1 cellular context compared by ENCODE assay signal in the genomic region with DNA sequence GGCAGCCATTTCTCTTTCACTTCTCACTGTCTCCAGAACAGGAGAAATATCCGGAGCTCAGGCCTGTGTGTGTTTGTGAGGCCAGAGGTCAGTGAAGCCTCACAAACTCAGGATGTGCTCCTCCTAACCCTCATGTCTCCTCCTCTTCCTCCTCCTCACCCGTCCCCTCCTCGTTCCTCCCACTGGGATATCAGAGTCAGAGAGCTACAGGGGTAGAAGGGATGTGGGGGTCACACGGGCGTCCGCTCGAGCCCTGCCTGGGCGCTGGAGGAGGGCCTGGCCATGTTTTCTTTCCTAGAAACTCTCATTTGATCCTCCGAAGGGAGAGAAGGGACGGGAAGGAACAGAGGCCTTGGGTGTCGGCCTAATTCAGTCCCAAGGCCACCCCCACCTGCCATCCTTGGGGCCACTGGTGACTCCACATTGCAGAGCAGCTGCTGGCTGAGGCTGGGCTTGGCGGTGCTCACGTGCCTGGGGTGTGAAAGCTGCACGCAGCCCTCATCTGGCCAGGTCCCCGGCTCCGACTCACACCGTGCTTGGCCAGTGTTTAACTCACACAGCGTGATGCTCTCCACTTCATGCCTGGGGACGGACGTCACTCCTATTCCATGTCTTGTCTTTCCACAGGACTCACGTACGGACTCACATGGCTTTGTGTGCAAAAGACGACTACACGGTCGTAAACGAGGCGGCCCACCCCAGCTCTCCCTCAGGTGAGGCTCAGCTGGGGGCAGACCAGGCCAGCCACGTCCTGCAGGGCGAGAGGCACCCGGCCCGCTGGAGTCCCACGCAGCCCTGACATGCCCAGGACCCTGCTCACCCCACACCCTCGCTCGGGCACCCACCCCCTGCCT.
TF ChIP-seq lines count a peak whose summit lies in the region.

No MANE protein-coding gene starts in this region.

TF ChIP-seq in HepG2, 621 proteins besides CTCF, POLR2A, EP300 and RAD21 (continued from another document and continues in another):
- TF ChIP-seq, protein P1, sequence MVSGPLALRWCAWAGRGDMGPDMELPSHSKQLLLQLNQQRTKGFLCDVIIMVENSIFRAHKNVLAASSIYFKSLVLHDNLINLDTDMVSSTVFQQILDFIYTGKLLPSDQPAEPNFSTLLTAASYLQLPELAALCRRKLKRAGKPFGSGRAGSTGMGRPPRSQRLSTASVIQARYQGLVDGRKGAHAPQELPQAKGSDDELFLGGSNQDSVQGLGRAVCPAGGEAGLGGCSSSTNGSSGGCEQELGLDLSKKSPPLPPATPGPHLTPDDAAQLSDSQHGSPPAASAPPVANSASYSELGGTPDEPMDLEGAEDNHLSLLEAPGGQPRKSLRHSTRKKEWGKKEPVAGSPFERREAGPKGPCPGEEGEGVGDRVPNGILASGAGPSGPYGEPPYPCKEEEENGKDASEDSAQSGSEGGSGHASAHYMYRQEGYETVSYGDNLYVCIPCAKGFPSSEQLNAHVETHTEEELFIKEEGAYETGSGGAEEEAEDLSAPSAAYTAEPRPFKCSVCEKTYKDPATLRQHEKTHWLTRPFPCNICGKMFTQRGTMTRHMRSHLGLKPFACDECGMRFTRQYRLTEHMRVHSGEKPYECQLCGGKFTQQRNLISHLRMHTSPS (CRISPR knock-in tag; IDR thresholded peaks at IDR 0.05; ENCODE audit: low read depth), result no peak
- TF ChIP-seq GMEB1 (CRISPR knock-in tag; IDR thresholded peaks at IDR 0.05; ENCODE audit: borderline replicate concordance) (no peak), ZNF709 (CRISPR knock-in tag; IDR thresholded peaks at IDR 0.05) (no peak), PAX8 (CRISPR knock-in tag; IDR thresholded peaks at IDR 0.05; ENCODE audit: borderline replicate concordance) (no peak), ZFX (CRISPR knock-in tag; IDR thresholded peaks at IDR 0.05; ENCODE audit: low read depth) (peak; percentile 66), BHLHE40 (IDR thresholded peaks at IDR 0.05; ENCODE audit: low read length) (peak; percentile 90), ELF3 (CRISPR knock-in tag; IDR thresholded peaks at IDR 0.05) (no peak), CREM (IDR thresholded peaks at IDR 0.05) (no peak; the same call in 1 of the 2 replicates), CREM (CRISPR knock-in tag; IDR thresholded peaks at IDR 0.05) (no peak), SOX6 (IDR thresholded peaks at IDR 0.05) (no peak), SOX6 (CRISPR knock-in tag; IDR thresholded peaks at IDR 0.05) (0 out of 2 replicates have a peak, but pooled peaks have one; percentile 18), ZNF616 (CRISPR knock-in tag; IDR thresholded peaks at IDR 0.05; ENCODE audit: low read depth) (peak; percentile 83; the same call in 1 of the 2 replicates), SOX5 (CRISPR knock-in tag; IDR thresholded peaks at IDR 0.05; ENCODE audit: borderline replicate concordance) (no peak), CBFB (CRISPR knock-in tag; IDR thresholded peaks at IDR 0.05) (no peak), SP2 (CRISPR knock-in tag; IDR thresholded peaks at IDR 0.05) (no peak), ZNF678 (CRISPR knock-in tag; IDR thresholded peaks at IDR 0.05) (no peak), PATZ1 (CRISPR knock-in tag; IDR thresholded peaks at IDR 0.05) (peak; percentile 55; the same call in 1 of the 2 replicates), ATF7-NPFF (CRISPR knock-in tag; IDR thresholded peaks at IDR 0.05; ENCODE audit: low read depth) (no peak), ZNF7 (CRISPR knock-in tag; IDR thresholded peaks at IDR 0.05) (no peak), ZFP37 (CRISPR knock-in tag; IDR thresholded peaks at IDR 0.05; ENCODE audit: borderline replicate concordance) (0 out of 2 replicates have a peak, but pooled peaks have one; percentile 67), ATF7 (IDR thresholded peaks at IDR 0.05) (no peak), ATF7 (CRISPR knock-in tag; IDR thresholded peaks at IDR 0.05) (no peak), FOXA1 (IDR thresholded peaks at IDR 0.05) (no peak), FOXA1 (CRISPR knock-in tag; IDR thresholded peaks at IDR 0.05) (no peak), AKAP8 (CRISPR knock-in tag; IDR thresholded peaks at IDR 0.05) (peak; percentile 31; the same call in 1 of the 2 replicates), SP5 (CRISPR knock-in tag; IDR thresholded peaks at IDR 0.05; ENCODE audit: borderline replicate concordance, low read depth) (no peak), ZSCAN9 (CRISPR knock-in tag; IDR thresholded peaks at IDR 0.05; ENCODE audit: borderline replicate concordance) (peak; percentile 60; the same call in 1 of the 2 replicates), ZNF383 (CRISPR knock-in tag; IDR thresholded peaks at IDR 0.05; ENCODE audit: borderline replicate concordance) (no peak), MAFK (conservative IDR thresholded peaks at IDR 0.05 in 1 of 2, IDR thresholded peaks at IDR 0.05 in 1 of 2; ENCODE audit: low read length in 2 of 2) (no peak), RARG (CRISPR knock-in tag; IDR thresholded peaks at IDR 0.05; ENCODE audit: low read depth) (no peak), CENPBD1 (CRISPR knock-in tag; IDR thresholded peaks at IDR 0.05; ENCODE audit: borderline replicate concordance, low read depth) (no peak), ZNF572 (CRISPR knock-in tag; IDR thresholded peaks at IDR 0.05) (no peak), CSRNP2 (CRISPR knock-in tag; conservative IDR thresholded peaks at IDR 0.05; ENCODE audit: low read depth) (no peak), ZNF563 (CRISPR knock-in tag; IDR thresholded peaks at IDR 0.05) (no peak; the same call in 1 of the 2 replicates), CERS6 (CRISPR knock-in tag; IDR thresholded peaks at IDR 0.05) (no peak), SETDB1 (CRISPR knock-in tag; IDR thresholded peaks at IDR 0.05; ENCODE audit: borderline replicate concordance) (no peak), FOSL1 (CRISPR knock-in tag; IDR thresholded peaks at IDR 0.05; ENCODE audit: borderline replicate concordance) (no peak), ZMYM3 (CRISPR knock-in tag; IDR thresholded peaks at IDR 0.05) (no peak), EEA1 (CRISPR knock-in tag; IDR thresholded peaks at IDR 0.05; ENCODE audit: borderline replicate concordance) (no peak), FOXP1 (IDR thresholded peaks at IDR 0.05) (no peak), FOXP1 (CRISPR knock-in tag; IDR thresholded peaks at IDR 0.05) (no peak), ZKSCAN5 (CRISPR knock-in tag; IDR thresholded peaks at IDR 0.05) (no peak), HDAC6 (IDR thresholded peaks at IDR 0.05; ENCODE audit: low read depth, low read length) (no peak), ATF2 (CRISPR knock-in tag; IDR thresholded peaks at IDR 0.05) (0 out of 2 replicates have a peak, but pooled peaks have one; percentile 28), ZNF367 (CRISPR knock-in tag; IDR thresholded peaks at IDR 0.05; ENCODE audit: borderline replicate concordance) (no peak), NFE2L2 (IDR thresholded peaks at IDR 0.05; ENCODE audit: low read length) (no peak), EED (CRISPR knock-in tag; IDR thresholded peaks at IDR 0.05) (no peak; the same call in 1 of the 2 replicates), KLF13 (CRISPR knock-in tag; IDR thresholded peaks at IDR 0.05) (no peak), ZNF33B (CRISPR knock-in tag; IDR thresholded peaks at IDR 0.05) (0 out of 2 replicates have a peak, but pooled peaks have one; percentile 9)
- TF ChIP-seq, protein P2, sequence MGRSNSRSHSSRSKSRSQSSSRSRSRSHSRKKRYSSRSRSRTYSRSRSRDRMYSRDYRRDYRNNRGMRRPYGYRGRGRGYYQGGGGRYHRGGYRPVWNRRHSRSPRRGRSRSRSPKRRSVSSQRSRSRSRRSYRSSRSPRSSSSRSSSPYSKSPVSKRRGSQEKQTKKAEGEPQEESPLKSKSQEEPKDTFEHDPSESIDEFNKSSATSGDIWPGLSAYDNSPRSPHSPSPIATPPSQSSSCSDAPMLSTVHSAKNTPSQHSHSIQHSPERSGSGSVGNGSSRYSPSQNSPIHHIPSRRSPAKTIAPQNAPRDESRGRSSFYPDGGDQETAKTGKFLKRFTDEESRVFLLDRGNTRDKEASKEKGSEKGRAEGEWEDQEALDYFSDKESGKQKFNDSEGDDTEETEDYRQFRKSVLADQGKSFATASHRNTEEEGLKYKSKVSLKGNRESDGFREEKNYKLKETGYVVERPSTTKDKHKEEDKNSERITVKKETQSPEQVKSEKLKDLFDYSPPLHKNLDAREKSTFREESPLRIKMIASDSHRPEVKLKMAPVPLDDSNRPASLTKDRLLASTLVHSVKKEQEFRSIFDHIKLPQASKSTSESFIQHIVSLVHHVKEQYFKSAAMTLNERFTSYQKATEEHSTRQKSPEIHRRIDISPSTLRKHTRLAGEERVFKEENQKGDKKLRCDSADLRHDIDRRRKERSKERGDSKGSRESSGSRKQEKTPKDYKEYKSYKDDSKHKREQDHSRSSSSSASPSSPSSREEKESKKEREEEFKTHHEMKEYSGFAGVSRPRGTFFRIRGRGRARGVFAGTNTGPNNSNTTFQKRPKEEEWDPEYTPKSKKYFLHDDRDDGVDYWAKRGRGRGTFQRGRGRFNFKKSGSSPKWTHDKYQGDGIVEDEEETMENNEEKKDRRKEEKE (IDR thresholded peaks at IDR 0.05), result no peak
- TF ChIP-seq, protein P3, sequence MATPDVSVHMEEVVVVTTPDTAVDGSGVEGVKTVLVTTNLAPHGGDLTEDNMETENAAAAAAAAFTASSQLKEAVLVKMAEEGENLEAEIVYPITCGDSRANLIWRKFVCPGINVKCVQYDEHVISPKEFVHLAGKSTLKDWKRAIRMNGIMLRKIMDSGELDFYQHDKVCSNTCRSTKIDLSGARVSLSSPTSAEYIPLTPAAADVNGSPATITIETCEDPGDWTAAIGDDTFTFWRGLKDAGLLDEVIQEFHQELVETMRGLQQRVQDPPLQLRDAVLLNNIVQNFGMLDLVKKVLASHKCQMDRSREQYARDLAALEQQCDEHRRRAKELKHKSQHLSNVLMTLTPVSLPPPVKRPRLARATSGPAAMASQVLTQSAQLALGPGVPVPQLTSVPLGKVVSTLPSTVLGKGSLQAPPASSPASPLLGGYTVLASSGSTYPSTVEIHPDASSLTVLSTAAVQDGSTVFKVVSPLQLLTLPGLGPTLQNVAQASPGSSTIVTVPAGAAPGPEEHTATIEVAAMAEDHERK (CRISPR knock-in tag; IDR thresholded peaks at IDR 0.05; ENCODE audit: low read depth), result no peak
